7 cellular contexts compared by ENCODE assay signal in the genomic region with DNA sequence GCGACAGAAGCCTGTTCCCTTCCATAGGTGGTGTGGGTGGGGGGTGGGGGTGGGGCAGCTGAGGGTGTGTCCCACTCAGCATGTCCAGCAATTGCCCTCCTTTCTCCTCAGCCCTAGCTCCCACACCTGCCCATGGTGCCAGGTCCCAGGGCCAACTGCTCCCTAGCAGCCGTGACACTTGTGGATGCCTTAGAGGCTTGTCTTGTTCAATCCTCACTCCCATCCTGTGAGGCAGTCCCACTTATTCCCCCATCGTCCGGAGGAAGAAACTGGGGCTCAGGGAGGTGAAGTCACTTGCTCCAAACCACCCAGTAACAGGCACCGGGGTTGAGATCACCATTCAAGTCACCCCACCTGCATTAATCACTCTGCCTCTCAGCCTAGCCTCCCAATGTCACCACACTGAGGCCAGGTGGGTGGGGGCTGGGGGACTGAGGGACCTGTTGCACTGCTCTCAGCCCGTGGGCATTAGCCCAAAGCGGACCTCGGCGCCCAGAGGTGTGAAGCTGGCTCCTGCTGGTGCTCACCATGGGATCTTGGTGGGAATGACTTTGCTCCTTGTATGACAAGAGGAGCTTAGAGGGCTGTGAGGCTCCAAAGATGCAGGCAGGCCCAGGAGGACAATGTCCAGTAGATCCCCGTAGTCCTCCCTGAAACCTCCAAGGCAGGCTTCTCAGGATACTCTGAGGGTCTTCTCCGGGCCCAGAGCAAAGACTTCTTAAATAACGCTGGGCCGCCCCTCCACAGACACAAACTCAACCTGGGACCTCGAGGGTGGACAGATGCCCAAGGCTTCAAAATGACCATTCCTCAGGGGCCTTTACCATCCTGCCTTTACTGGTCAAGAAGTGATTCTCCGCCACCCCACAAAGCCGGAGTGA. TPM values are rescaled to one million over a fixed set of nuclear protein-coding genes. Genes with fewer than 3 reads are reported as not detected.
DNase-seq lines count a peak whose midpoint lies in the region; ATAC-seq and TF ChIP-seq lines count a peak whose summit lies in the region.

No MANE protein-coding gene starts in this region.

- CTCF ChIA-PET in activated CD4-positive, alpha-beta memory T cell treated with anti-CD3 and anti-CD28 coated beads for 36 hours (lab: Charles Lee) = no interaction called here

- H3K27me3 ChIP-seq in H7 (ENCODE audit: control insufficient read depth, insufficient read depth, low read length) (no peaks in the 10 kb centered on the region), heart right ventricle (no peaks in the 10 kb centered on the region)

- DNase-seq in H7 = peak; percentile 45
- no peak for DNase-seq in activated CD4-positive, alpha-beta memory T cell treated with anti-CD3 and anti-CD28 coated beads for 36 hours
- peak; percentile 3 to 14 for DNase-seq in heart right ventricle
- DNase-seq in anterior cingulate cortex (lab: John Stamatoyannopoulos, UW) = no peak
- no peak for DNase-seq in NCI-H69 (lab: John Stamatoyannopoulos, UW)

- H3K36me3 ChIP-seq in H7 (replicated peaks; ENCODE audit: control insufficient read depth, insufficient read depth, low read length) (peaks cover 20% of the 10 kb centered on the region), heart right ventricle (peaks cover 0 to 23% (median 7%) of the 10 kb centered on the region in 9 donors)

- intact Hi-C loops in activated CD4-positive, alpha-beta memory T cell treated with anti-CD3 and anti-CD28 coated beads for 36 hours (cut with micrococcal nuclease) = loop anchor here (10.0 kb wide), 5 partner anchors 247 to 1353 kb away; a partner anchor contains a TSS
- intact Hi-C loops in heart right ventricle (cut with DNase I) = loop anchor here in 2 of 10 donors (5.0 kb wide), 2 partner anchors 40 to 50 kb away; no protein-coding TSS in a partner anchor

- ATAC-seq in heart right ventricle = no peak
- ATAC-seq in stimulated activated memory B cell treated with anti-CD40 and anti-IgM and Interleukin-4, amounts not matched to agents 10 μg/mL and 1 μg/mL and 100 μg/mL, for 72 hours = no peak
- ATAC-seq in HG03521 (IDR thresholded peaks at IDR 0.05; ENCODE audit: unreplicated experiment) = no peak

- no peak for TF ChIP-seq CTCF in heart right ventricle (IDR thresholded peaks at IDR 0.05)

- 80 to 85% methylated on average over 16 of the region's 16 CpGs for WGBS in heart right ventricle, 2 donors

- H3K4me1 ChIP-seq in heart right ventricle = peaks cover 39 to 85% (median 68%) of the 10 kb centered on the region in 9 donors

- H3K4me3 ChIP-seq in H7 (ENCODE audit: insufficient read depth, low read depth, low read length) = peak overlapping the region; percentile 94; the same call in 1 of the 2 replicates
- peak overlapping the region in 8 of 10 donors; percentile 63 to 73 (median 70) for H3K4me3 ChIP-seq in heart right ventricle

- H3K27ac ChIP-seq in heart right ventricle = peak overlapping the region; percentile 70 to 91 (median 83)

- no peaks in the 10 kb centered on the region for H3K9me3 Mint-ChIP-seq in activated CD4-positive, alpha-beta memory T cell treated with anti-CD3 and anti-CD28 coated beads for 36 hours
- no peaks in the 10 kb centered on the region for H3K9me3 Mint-ChIP-seq in stimulated activated memory B cell treated with anti-CD40 and anti-IgM and Interleukin-4, amounts not matched to agents 10 μg/mL and 1 μg/mL and 100 μg/mL, for 72 hours

- no peak overlapping the region for H3K27ac Mint-ChIP-seq in activated CD4-positive, alpha-beta memory T cell treated with anti-CD3 and anti-CD28 coated beads for 36 hours
- H3K27ac Mint-ChIP-seq in stimulated activated memory B cell treated with anti-CD40 and anti-IgM and Interleukin-4, amounts not matched to agents 10 μg/mL and 1 μg/mL and 100 μg/mL, for 72 hours = peak overlapping the region; percentile 64

- H3K4me1 Mint-ChIP-seq in activated CD4-positive, alpha-beta memory T cell treated with anti-CD3 and anti-CD28 coated beads for 36 hours (ENCODE audit: low read depth) = peaks cover 16% of the 10 kb centered on the region
- H3K4me1 Mint-ChIP-seq in stimulated activated memory B cell treated with anti-CD40 and anti-IgM and Interleukin-4, amounts not matched to agents 10 μg/mL and 1 μg/mL and 100 μg/mL, for 72 hours = peaks cover 27% of the 10 kb centered on the region

- no peaks in the 10 kb centered on the region for H3K9me3 ChIP-seq in heart right ventricle

- H3K27me3 Mint-ChIP-seq in activated CD4-positive, alpha-beta memory T cell treated with anti-CD3 and anti-CD28 coated beads for 36 hours = no peaks in the 10 kb centered on the region
- no peaks in the 10 kb centered on the region for H3K27me3 Mint-ChIP-seq in stimulated activated memory B cell treated with anti-CD40 and anti-IgM and Interleukin-4, amounts not matched to agents 10 μg/mL and 1 μg/mL and 100 μg/mL, for 72 hours

- no peaks in the 10 kb centered on the region for H3K36me3 Mint-ChIP-seq in activated CD4-positive, alpha-beta memory T cell treated with anti-CD3 and anti-CD28 coated beads for 36 hours
- no peaks in the 10 kb centered on the region for H3K36me3 Mint-ChIP-seq in stimulated activated memory B cell treated with anti-CD40 and anti-IgM and Interleukin-4, amounts not matched to agents 10 μg/mL and 1 μg/mL and 100 μg/mL, for 72 hours

- POLR2A ChIA-PET in activated CD4-positive, alpha-beta memory T cell treated with anti-CD3 and anti-CD28 coated beads for 36 hours (lab: Charles Lee) = no interaction called here

- H3K4me3 Mint-ChIP-seq in activated CD4-positive, alpha-beta memory T cell treated with anti-CD3 and anti-CD28 coated beads for 36 hours = peak overlapping the region; percentile 75
- no peak overlapping the region for H3K4me3 Mint-ChIP-seq in stimulated activated memory B cell treated with anti-CD40 and anti-IgM and Interleukin-4, amounts not matched to agents 10 μg/mL and 1 μg/mL and 100 μg/mL, for 72 hours

RNA-seq across cellular contexts. Expression of a gene that starts 1.8 kb away (rescaled TPM):
- total RNA-seq in H7 (2014; rRNA removed; shearing (Covaris generic)) = 302 and 311 TPM in 2 replicates
- 10 to 100 TPM; 46.9 to 49.5 TPM for total RNA-seq in activated CD4-positive, alpha-beta memory T cell treated with anti-CD3 and anti-CD28 coated beads for 36 hours
- 100 to 1,000 TPM in 1 of 10 donors, 10 to 100 TPM in 9; 25.1 to 108 (median 44.5) TPM for total RNA-seq in heart right ventricle
- polyA plus RNA-seq in heart right ventricle = 100 to 1,000 TPM in 1 of 2 donors, 10 to 100 TPM in 1; 95.1 to 138 TPM

RNA-seq across cellular contexts. Expression of a gene that starts 4.5 kb away (rescaled TPM):
- 17.0 and 21.5 TPM in 2 replicates for total RNA-seq in H7 (2014; rRNA removed; shearing (Covaris generic))
- total RNA-seq in activated CD4-positive, alpha-beta memory T cell treated with anti-CD3 and anti-CD28 coated beads for 36 hours = 10 to 100 TPM; 12.9 to 13.3 TPM
- total RNA-seq in heart right ventricle = 10 to 100 TPM; 30.2 to 98.0 (median 66.9) TPM
- polyA plus RNA-seq in heart right ventricle = 100 to 1,000 TPM in 1 of 2 donors, 10 to 100 TPM in 1; 83.5 to 147 TPM

RNA-seq across cellular contexts. Expression of a gene that starts 36.7 kb away (rescaled TPM):
- 0.52 and 1.3 TPM in 2 replicates for total RNA-seq in H7 (2014; rRNA removed; shearing (Covaris generic))
- total RNA-seq in activated CD4-positive, alpha-beta memory T cell treated with anti-CD3 and anti-CD28 coated beads for 36 hours = under 1 TPM in 1 of 2 experiments, not detected in 1; 0.14 TPM
- 100 to 1,000 TPM in 2 of 10 donors, 10 to 100 TPM in 8; 17.4 to 159 (median 33.2) TPM for total RNA-seq in heart right ventricle
- polyA plus RNA-seq in heart right ventricle = 100 to 1,000 TPM in 1 of 2 donors, 10 to 100 TPM in 1; 54.1 to 231 TPM

Comparison
In these comparisons a context has a peak if more than half of its experiments do, and no peak if none do; other contexts are left out.
1. DNase-seq: peak in H7 (single experiment) and heart right ventricle (2 of 2); none in activated CD4-positive, alpha-beta memory T cell treated with anti-CD3 and anti-CD28 coated beads for 36 hours (single experiment), anterior cingulate cortex (0 of 58) and NCI-H69 (single experiment).